Comparison of ENCODE assay signal across 6 cellular contexts in the genomic region with DNA sequence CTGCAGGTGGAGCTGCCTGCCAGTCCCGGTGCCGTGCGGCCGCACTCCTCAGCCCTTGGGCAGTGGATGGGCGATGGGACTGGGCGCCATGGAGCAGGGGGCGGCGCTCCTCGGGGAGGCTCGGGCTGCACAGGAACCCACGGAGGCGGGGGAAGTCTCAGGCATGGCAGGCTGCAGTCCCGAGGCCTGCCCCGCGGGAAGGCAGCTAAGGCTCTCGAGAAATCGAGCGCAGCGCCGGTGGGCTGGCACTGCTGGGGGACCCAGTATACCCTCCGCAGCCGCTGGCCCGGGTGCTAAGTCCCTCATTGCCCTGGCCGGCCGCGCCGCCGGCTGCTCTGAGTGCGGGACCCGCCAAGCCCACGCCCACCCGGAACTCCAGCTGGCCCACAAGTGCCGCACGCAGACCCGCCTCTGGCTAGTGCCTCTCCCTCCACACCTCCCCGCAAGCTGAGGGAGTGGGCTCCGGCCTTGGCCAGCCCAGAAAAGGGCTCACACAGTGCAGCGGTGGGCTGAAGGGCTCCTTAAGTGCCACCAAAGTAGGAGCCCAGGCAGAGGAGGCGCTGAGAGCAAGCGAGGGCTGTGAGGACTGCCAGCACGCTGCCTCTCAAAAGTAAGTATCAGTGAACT.
DNase-seq lines count a peak whose midpoint lies in the region; ATAC-seq, FAIRE-seq and TF ChIP-seq lines count a peak whose summit lies in the region.
"Not testable (repeated sequence)": the region's sequence is repeated elsewhere in the genome, so short reads cannot be mapped to it uniquely, and the experiment has no call there.

No MANE protein-coding gene starts in this region.

- ATAC-seq in Right ventricle myocardium inferior, right cardiac atrium: not testable (repeated sequence)

- not testable (repeated sequence) for H3K27ac ChIP-seq in right cardiac atrium (ENCODE audit: low read length); kidney (ENCODE audit: low read depth in 2 of 2, low read length in 2 of 2); sigmoid colon; spleen; testis

- H3K4me1 ChIP-seq in right cardiac atrium (ENCODE audit: control insufficient read depth, insufficient read depth, low read length); kidney (ENCODE audit: control insufficient read depth in 1 of 2, insufficient read depth in 1 of 2, low read depth in 1 of 2, low read length in 2 of 2); sigmoid colon; spleen; testis: not testable (repeated sequence)

- H3K9me3 ChIP-seq in right cardiac atrium (ENCODE audit: control insufficient read depth, low read length); kidney (ENCODE audit: control insufficient read depth in 1 of 2, low read length in 2 of 2); sigmoid colon; spleen; testis: not testable (repeated sequence)

- not testable (repeated sequence) for TF ChIP-seq POLR2A in sigmoid colon (IDR thresholded peaks at IDR 0.05); spleen (IDR thresholded peaks at IDR 0.05); testis (IDR thresholded peaks at IDR 0.05)

- FAIRE-seq in kidney (lab: Jason Lieb, UNC): not testable (repeated sequence)

- H3K27me3 ChIP-seq in right cardiac atrium (ENCODE audit: control insufficient read depth, insufficient read depth); sigmoid colon; spleen (replicated peaks in 1 of 7); testis: not testable (repeated sequence)

- not testable (repeated sequence) for H3K36me3 ChIP-seq in kidney (ENCODE audit: control insufficient read depth in 1 of 2, insufficient read depth in 2 of 2, low read length in 2 of 2); sigmoid colon; spleen; testis (ENCODE audit: low read depth, missing control alignments)

- not testable (repeated sequence) for TF ChIP-seq CTCF in kidney (IDR thresholded peaks at IDR 0.05; ENCODE audit: borderline replicate concordance, extremely low read depth, insufficient read depth); sigmoid colon (IDR thresholded peaks at IDR 0.05); spleen (IDR thresholded peaks at IDR 0.05 in 8 of 11, conservative IDR thresholded peaks at IDR 0.05 in 3 of 11); testis (IDR thresholded peaks at IDR 0.05)

- intact Hi-C loops in Right ventricle myocardium inferior (cut with DNase I); right cardiac atrium (cut with DNase I); kidney (cut with DNase I); sigmoid colon (cut with DNase I); spleen (cut with DNase I; ENCODE audit: low total_unique reads); testis (cut with DNase I; ENCODE audit: low total_unique reads): not testable (repeated sequence)

- DNase-seq in Right ventricle myocardium inferior (ENCODE audit: missing footprints) (peak; percentile 59), right cardiac atrium (peak in 2 of 3 donors; percentile 28 to 39), kidney (peak; percentile 63), sigmoid colon (peak; percentile 53), spleen (peak; percentile 56), testis (peak; percentile 18)

- WGBS in right cardiac atrium: 96% methylated on average over 41 of the region's 41 CpGs
- 95 to 96% methylated on average over 41 of the region's 41 CpGs for WGBS in sigmoid colon, 2 donors
- WGBS in spleen, 5 donors: 94 to 97% (median 96%) methylated on average over 25 to 41 of the region's 41 CpGs
- WGBS in testis, 2 donors: 55 to 76% methylated on average over 8 to 41 of the region's 41 CpGs

- H3K4me3 ChIP-seq in right cardiac atrium (ENCODE audit: low read length); kidney (ENCODE audit: low read length in 2 of 2); sigmoid colon; spleen: not testable (repeated sequence)
- H3K4me3 ChIP-seq in testis: peak overlapping the region; percentile 34 to 38

- not testable (repeated sequence) for H3K9ac ChIP-seq in kidney (ENCODE audit: low read length in 2 of 2)

- not testable (repeated sequence) for TF ChIP-seq EP300 in sigmoid colon (IDR thresholded peaks at IDR 0.05)
